ENCODE assay signal across 11 cellular contexts in the genomic region with DNA sequence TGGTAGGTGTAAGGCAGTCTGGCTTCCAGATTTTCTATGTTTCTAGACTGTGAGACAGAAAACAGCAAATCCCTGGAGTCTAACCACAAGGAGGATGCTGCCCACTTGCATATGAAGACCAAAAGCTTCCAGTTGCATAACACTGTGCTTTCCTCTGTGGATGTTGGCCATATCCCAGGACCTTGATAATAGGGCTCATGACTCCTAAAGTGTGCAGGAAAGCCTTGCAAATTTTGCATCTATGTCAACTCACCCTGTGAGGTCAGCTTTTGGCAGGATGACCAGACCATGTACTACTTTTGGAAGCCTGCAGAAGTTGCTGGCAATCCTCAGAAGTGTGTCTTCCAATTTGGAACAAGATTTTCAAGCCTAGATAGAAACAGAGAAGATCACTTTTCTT.
DNase-seq lines count a peak whose midpoint lies in the region; ATAC-seq and TF ChIP-seq lines count a peak whose summit lies in the region.
"Had no signal": no experiment of that assay in that cellular context is flagged by ENCODE, and none has a peak within 500 bp of the region (broad histone marks: within the 10 kb centered on the region; RNA-seq: fewer than 3 reads in every experiment).

No MANE protein-coding gene starts in this region.

- no peak overlapping the region for H3K9ac ChIP-seq in SK-N-SH

- H3K4me1 ChIP-seq in SK-N-SH (ENCODE audit: control insufficient read depth in 1 of 2, insufficient read depth in 2 of 2, low read depth in 1 of 2, low read length in 1 of 2) (peaks cover 0 to 7% of the 10 kb centered on the region in 2 experiments; a peak in 2 of 4 replicates), osteoblast (ENCODE audit: insufficient read depth, low read length) (peaks cover 47% of the 10 kb centered on the region)

- no peaks in the 10 kb centered on the region for H3K27me3 Mint-ChIP-seq in chondrocyte (ENCODE audit: low read depth)
- H3K27me3 Mint-ChIP-seq: CD4-positive, alpha-beta T cell had no signal

- H3K9me3 ChIP-seq in SK-N-SH (no peaks in the 10 kb centered on the region), osteoblast (ENCODE audit: low read depth, low read length) (no peaks in the 10 kb centered on the region)
- H3K9me3 ChIP-seq: HAP-1 had no signal

- H3K4me1 Mint-ChIP-seq in chondrocyte (ENCODE audit: low read depth), result peaks cover 39% of the 10 kb centered on the region

- no peak overlapping the region for H2AFZ ChIP-seq in SK-N-SH (ENCODE audit: low read depth)
- no peak overlapping the region for H2AFZ ChIP-seq in osteoblast (ENCODE audit: low read length)

- H3K9me2 ChIP-seq in SK-N-SH, result no peaks in the 10 kb centered on the region

- H3K4me3 Mint-ChIP-seq in chondrocyte (ENCODE audit: unreplicated experiment), result no peak overlapping the region
- H3K4me3 Mint-ChIP-seq: CD4-positive, alpha-beta T cell had no signal

- TF ChIP-seq EP300 in SK-N-SH (IDR thresholded peaks at IDR 0.05; ENCODE audit: borderline replicate concordance in 1 of 2, low read depth in 1 of 2, low read length in 1 of 2), result peak in 1 of 2 experiments; percentile 58; a peak in 1 of 4 replicates

- DNase-seq in AG08396 (ENCODE audit: low spot score), result peak; percentile 29
- DNase-seq in SK-N-SH, result no peak
- DNase-seq in fibroblast of the conjunctiva (ENCODE audit: low read depth), result peak; percentile 98
- peak; percentile 74 for DNase-seq in osteoblast (ENCODE audit: insufficient read length, low spot score, missing footprints)
- DNase-seq in NCI-H510A (lab: John Stamatoyannopoulos, UW), result no peak
- no peak for DNase-seq in chondrocyte (ENCODE audit: low spot score)
- DNase-seq: activated T-cell treated with anti-CD3 and anti-CD28 coated beads, Interleukin-2, amount 50 U/mL, for 48 hours; CD4-positive, alpha-beta T cell had no signal

- no peak for TF ChIP-seq CTCF in SK-N-SH (IDR thresholded peaks at IDR 0.05)
- no peak for TF ChIP-seq CTCF in osteoblast (IDR thresholded peaks at IDR 0.05; ENCODE audit: extremely low read depth, low read depth, low read length)
- TF ChIP-seq CTCF in chondrocyte (IDR thresholded peaks at IDR 0.05), result no peak

- no peaks in the 10 kb centered on the region for H3K36me3 Mint-ChIP-seq in chondrocyte (ENCODE audit: low read depth)

- no peaks in the 10 kb centered on the region for H3K79me2 ChIP-seq in SK-N-SH (ENCODE audit: insufficient read depth)
- H3K79me2 ChIP-seq in osteoblast (ENCODE audit: insufficient read depth, low read length), result no peaks in the 10 kb centered on the region

- POLR2A ChIA-PET in SK-N-SH (lab: Yijun Ruan, JAX), result no interaction called here

- H4K20me1 ChIP-seq in SK-N-SH (ENCODE audit: insufficient read depth) (no peaks in the 10 kb centered on the region), osteoblast (ENCODE audit: insufficient read depth, low read length) (no peaks in the 10 kb centered on the region)

- H3F3A ChIP-seq in SK-N-SH (replicated peaks; ENCODE audit: insufficient read depth), result peaks cover 32% of the 10 kb centered on the region

- no peak for ATAC-seq in activated CD4-positive, CD25-positive, alpha-beta regulatory T cell treated with anti-CD3 and anti-CD28 coated beads, Interleukin-2, amount 50 U/mL, for 24 hours
- no peak for ATAC-seq in GM18868 (IDR thresholded peaks at IDR 0.05; ENCODE audit: unreplicated experiment)

- no peak for TF ChIP-seq RAD21 in SK-N-SH (IDR thresholded peaks at IDR 0.05; ENCODE audit: low read length)

- no peaks in the 10 kb centered on the region for H3K9me3 Mint-ChIP-seq in chondrocyte (ENCODE audit: low read depth)
- H3K9me3 Mint-ChIP-seq: CD4-positive, alpha-beta T cell had no signal

- H3K27me3 ChIP-seq in SK-N-SH (ENCODE audit: insufficient read depth) (no peaks in the 10 kb centered on the region), osteoblast (ENCODE audit: insufficient read depth, low read length) (no peaks in the 10 kb centered on the region)

- H3K36me3 ChIP-seq in SK-N-SH (replicated peaks in 1 of 2; ENCODE audit: control insufficient read depth in 1 of 2, insufficient read depth in 2 of 2, low read length in 1 of 2) (no peaks in the 10 kb centered on the region), osteoblast (ENCODE audit: insufficient read depth, low read length) (no peaks in the 10 kb centered on the region)
- H3K36me3 ChIP-seq: HAP-1 had no signal

- H3K27ac ChIP-seq in SK-N-SH (ENCODE audit: low read depth in 2 of 2, low read length in 1 of 2), result peak overlapping the region in 1 of 2 experiments; percentile 52; a peak in 1 of 4 replicates
- peak overlapping the region; percentile 84 for H3K27ac ChIP-seq in osteoblast (ENCODE audit: low read depth, low read length)

- H3K4me3 ChIP-seq in SK-N-SH (ENCODE audit: low read depth in 2 of 2, low read length in 1 of 2) (no peak overlapping the region), osteoblast (ENCODE audit: insufficient read depth, low read length) (no peak overlapping the region)
- H3K4me3 ChIP-seq: HAP-1 had no signal

- CTCF ChIA-PET in SK-N-SH (lab: Yijun Ruan, JAX), result interaction anchor here (1.5 to 1.9 kb wide), 2 partner anchors 14 to 240 kb away, joined by 4 to 7 read pairs; no protein-coding TSS in a partner anchor

- H3K4me2 ChIP-seq in SK-N-SH (peak overlapping the region; percentile 12; the same call in 1 of the 2 replicates), osteoblast (ENCODE audit: insufficient read depth, low read length) (peak overlapping the region; percentile 55)

- no peak overlapping the region for H3K27ac Mint-ChIP-seq in chondrocyte (ENCODE audit: unreplicated experiment)
- H3K27ac Mint-ChIP-seq: CD4-positive, alpha-beta T cell had no signal

TF ChIP-seq in SK-N-SH, 30 proteins besides CTCF, POLR2A, EP300 and RAD21:
- TF ChIP-seq TEAD4 (IDR thresholded peaks at IDR 0.05; ENCODE audit: borderline replicate concordance, insufficient read depth) (peak; percentile 31; the same call in 1 of the 2 replicates), NFIC (IDR thresholded peaks at IDR 0.05; ENCODE audit: borderline replicate concordance) (peak; percentile 70), JUND (IDR thresholded peaks at IDR 0.05) (peak; percentile 33), GATA2 (CRISPR knock-in tag; IDR thresholded peaks at IDR 0.05) (no peak), TCF12 (IDR thresholded peaks at IDR 0.05) (peak; percentile 62)

Comparison
In these comparisons a context has a peak if more than half of its experiments do, and no peak if none do; other contexts are left out.
1. DNase-seq: peak in AG08396 (single experiment), fibroblast of the conjunctiva (single experiment) and osteoblast (single experiment); none in SK-N-SH (single experiment), NCI-H510A (single experiment) and chondrocyte (single experiment).